1 cellular context compared by ENCODE assay signal in the genomic region with DNA sequence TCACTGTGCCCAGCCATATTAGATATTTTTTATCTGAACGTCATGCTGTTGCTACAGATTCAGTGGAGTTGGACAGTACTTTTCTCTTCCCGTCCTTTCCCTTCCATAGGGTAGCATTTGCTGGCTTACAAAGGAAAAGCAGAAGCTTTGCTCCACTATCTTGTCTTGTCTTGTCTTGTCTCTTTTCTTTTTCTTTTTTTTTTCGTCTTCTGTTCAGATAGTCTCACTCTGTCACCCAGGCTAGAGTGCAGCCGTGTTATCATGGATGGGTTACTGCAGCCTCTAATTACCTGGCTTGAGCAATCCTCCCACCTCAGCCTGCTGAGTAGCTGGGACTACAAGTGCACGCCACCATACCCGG.
TF ChIP-seq lines count a peak whose summit lies in the region.

No MANE protein-coding gene starts in this region.

TF ChIP-seq in HepG2, 621 proteins besides CTCF, POLR2A, EP300 and RAD21:
- TF ChIP-seq CEBPG (CRISPR knock-in tag; IDR thresholded peaks at IDR 0.05) (0 out of 2 replicates have a peak, but pooled peaks have one; percentile 12), ZNF672 (CRISPR knock-in tag; IDR thresholded peaks at IDR 0.05) (no peak), SP4 (CRISPR knock-in tag; IDR thresholded peaks at IDR 0.05) (no peak), ZNF260 (CRISPR knock-in tag; IDR thresholded peaks at IDR 0.05; ENCODE audit: borderline replicate concordance, low read depth) (no peak), ZNF343 (CRISPR knock-in tag; IDR thresholded peaks at IDR 0.05) (no peak), ZFYVE20 (CRISPR knock-in tag; IDR thresholded peaks at IDR 0.05; ENCODE audit: borderline replicate concordance, low read depth) (no peak), CEBPB (IDR thresholded peaks at IDR 0.05; ENCODE audit: borderline replicate concordance, low read depth, low read length) (peak; percentile 31; the same call in 1 of the 2 replicates), TCF12 (IDR thresholded peaks at IDR 0.05) (no peak), TCF12 (CRISPR knock-in tag; IDR thresholded peaks at IDR 0.05) (no peak), SPEN (CRISPR knock-in tag; IDR thresholded peaks at IDR 0.05; ENCODE audit: low read depth) (no peak), CHD4 (IDR thresholded peaks at IDR 0.05; ENCODE audit: borderline replicate concordance, low read length) (0 out of 2 replicates have a peak, but pooled peaks have one; percentile 20), ZNF816 (CRISPR knock-in tag; IDR thresholded peaks at IDR 0.05; ENCODE audit: borderline replicate concordance) (peak; percentile 12; the same call in 1 of the 2 replicates), HIVEP1 (CRISPR knock-in tag; IDR thresholded peaks at IDR 0.05) (no peak), ZNF256 (CRISPR knock-in tag; conservative IDR thresholded peaks at IDR 0.05) (0 out of 2 replicates have a peak, but pooled peaks have one; percentile 11), JUN (CRISPR knock-in tag; IDR thresholded peaks at IDR 0.05) (no peak), SRSF1 (optimal IDR thresholded peaks at IDR 0.05; ENCODE audit: low read depth, low read length) (no peak), ZNF570 (CRISPR knock-in tag; IDR thresholded peaks at IDR 0.05; ENCODE audit: borderline replicate concordance) (no peak), RBAK (CRISPR knock-in tag; IDR thresholded peaks at IDR 0.05) (no peak), ZNF563 (CRISPR knock-in tag; IDR thresholded peaks at IDR 0.05) (0 out of 2 replicates have a peak, but pooled peaks have one; percentile 20), SKI (IDR thresholded peaks at IDR 0.05; ENCODE audit: partially characterized antibody) (no peak), ZNF367 (CRISPR knock-in tag; IDR thresholded peaks at IDR 0.05; ENCODE audit: borderline replicate concordance) (no peak), SIN3B (IDR thresholded peaks at IDR 0.05; ENCODE audit: low read length) (no peak), ZNF660 (CRISPR knock-in tag; IDR thresholded peaks at IDR 0.05; ENCODE audit: borderline replicate concordance, low read depth) (no peak), MAFF (IDR thresholded peaks at IDR 0.05; ENCODE audit: low read depth, low read length) (no peak), MED1 (CRISPR knock-in tag; IDR thresholded peaks at IDR 0.05) (0 out of 2 replicates have a peak, but pooled peaks have one; percentile 7)
- TF ChIP-seq, protein P1, sequence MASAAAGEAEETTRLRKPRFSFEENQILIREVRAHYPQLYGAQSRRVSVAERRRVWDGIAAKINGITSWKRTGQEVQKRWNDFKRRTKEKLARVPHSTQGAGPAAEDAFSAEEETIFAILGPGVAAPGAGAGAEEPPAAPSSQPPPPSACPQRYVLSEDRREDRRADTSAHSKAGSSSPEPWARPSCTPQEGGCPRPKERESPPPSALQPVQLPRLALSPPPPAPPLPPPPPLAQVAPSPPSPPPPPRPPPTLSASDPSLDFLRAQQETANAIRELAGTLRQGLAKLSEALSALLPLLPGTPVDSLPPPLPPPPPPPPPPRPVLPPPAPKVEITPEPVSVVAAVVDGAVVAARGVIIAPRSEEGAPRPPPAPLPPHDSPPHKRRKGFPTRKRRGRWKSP (CRISPR knock-in tag; IDR thresholded peaks at IDR 0.05) = no peak
- TF ChIP-seq, protein P2, sequence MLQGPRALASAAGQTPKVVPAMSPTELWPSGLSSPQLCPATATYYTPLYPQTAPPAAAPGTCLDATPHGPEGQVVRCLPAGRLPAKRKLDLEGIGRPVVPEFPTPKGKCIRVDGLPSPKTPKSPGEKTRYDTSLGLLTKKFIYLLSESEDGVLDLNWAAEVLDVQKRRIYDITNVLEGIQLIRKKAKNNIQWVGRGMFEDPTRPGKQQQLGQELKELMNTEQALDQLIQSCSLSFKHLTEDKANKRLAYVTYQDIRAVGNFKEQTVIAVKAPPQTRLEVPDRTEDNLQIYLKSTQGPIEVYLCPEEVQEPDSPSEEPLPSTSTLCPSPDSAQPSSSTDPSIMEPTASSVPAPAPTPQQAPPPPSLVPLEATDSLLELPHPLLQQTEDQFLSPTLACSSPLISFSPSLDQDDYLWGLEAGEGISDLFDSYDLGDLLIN (CRISPR knock-in tag; IDR thresholded peaks at IDR 0.05; ENCODE audit: borderline replicate concordance) = 0 out of 2 replicates have a peak, but pooled peaks have one; percentile 24
- TF ChIP-seq, protein P3, sequence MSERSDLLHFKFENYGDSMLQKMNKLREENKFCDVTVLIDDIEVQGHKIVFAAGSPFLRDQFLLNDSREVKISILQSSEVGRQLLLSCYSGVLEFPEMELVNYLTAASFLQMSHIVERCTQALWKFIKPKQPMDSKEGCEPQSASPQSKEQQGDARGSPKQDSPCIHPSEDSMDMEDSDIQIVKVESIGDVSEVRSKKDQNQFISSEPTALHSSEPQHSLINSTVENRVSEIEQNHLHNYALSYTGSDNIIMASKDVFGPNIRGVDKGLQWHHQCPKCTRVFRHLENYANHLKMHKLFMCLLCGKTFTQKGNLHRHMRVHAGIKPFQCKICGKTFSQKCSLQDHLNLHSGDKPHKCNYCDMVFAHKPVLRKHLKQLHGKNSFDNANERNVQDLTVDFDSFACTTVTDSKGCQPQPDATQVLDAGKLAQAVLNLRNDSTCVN (CRISPR knock-in tag; IDR thresholded peaks at IDR 0.05; ENCODE audit: borderline replicate concordance) = no peak
- TF ChIP-seq, protein P4, sequence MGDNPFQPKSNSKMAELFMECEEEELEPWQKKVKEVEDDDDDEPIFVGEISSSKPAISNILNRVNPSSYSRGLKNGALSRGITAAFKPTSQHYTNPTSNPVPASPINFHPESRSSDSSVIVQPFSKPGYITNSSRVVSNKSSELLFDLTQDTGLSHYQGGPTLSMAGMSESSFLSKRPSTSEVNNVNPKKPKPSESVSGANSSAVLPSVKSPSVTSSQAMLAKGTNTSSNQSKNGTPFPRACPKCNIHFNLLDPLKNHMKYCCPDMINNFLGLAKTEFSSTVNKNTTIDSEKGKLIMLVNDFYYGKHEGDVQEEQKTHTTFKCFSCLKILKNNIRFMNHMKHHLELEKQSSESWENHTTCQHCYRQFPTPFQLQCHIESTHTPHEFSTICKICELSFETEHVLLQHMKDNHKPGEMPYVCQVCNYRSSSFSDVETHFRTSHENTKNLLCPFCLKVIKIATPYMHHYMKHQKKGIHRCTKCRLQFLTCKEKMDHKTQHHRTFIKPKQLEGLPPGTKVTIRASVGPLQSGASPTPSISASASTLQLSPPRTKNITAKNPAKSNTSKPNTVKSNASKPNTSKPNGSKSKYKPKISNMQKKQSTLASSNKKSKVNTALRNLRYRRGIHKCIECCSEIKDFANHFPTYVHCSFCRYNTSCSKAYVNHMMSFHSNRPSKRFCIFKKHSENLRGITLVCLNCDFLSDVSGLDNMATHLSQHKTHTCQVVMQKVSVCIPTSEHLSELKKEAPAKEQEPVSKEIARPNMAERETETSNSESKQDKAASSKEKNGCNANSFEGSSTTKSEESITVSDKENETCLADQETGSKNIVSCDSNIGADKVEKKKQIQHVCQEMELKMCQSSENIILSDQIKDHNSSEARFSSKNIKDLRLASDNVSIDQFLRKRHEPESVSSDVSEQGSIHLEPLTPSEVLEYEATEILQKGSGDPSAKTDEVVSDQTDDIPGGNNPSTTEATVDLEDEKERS (CRISPR knock-in tag; IDR thresholded peaks at IDR 0.05) = no peak
- TF ChIP-seq, protein P5, sequence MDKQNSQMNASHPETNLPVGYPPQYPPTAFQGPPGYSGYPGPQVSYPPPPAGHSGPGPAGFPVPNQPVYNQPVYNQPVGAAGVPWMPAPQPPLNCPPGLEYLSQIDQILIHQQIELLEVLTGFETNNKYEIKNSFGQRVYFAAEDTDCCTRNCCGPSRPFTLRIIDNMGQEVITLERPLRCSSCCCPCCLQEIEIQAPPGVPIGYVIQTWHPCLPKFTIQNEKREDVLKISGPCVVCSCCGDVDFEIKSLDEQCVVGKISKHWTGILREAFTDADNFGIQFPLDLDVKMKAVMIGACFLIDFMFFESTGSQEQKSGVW (CRISPR knock-in tag; IDR thresholded peaks at IDR 0.05; ENCODE audit: borderline replicate concordance) = no peak
- TF ChIP-seq, protein P6, sequence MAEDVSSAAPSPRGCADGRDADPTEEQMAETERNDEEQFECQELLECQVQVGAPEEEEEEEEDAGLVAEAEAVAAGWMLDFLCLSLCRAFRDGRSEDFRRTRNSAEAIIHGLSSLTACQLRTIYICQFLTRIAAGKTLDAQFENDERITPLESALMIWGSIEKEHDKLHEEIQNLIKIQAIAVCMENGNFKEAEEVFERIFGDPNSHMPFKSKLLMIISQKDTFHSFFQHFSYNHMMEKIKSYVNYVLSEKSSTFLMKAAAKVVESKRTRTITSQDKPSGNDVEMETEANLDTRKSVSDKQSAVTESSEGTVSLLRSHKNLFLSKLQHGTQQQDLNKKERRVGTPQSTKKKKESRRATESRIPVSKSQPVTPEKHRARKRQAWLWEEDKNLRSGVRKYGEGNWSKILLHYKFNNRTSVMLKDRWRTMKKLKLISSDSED (CRISPR knock-in tag; IDR thresholded peaks at IDR 0.05) = no peak
- TF ChIP-seq, protein P7, sequence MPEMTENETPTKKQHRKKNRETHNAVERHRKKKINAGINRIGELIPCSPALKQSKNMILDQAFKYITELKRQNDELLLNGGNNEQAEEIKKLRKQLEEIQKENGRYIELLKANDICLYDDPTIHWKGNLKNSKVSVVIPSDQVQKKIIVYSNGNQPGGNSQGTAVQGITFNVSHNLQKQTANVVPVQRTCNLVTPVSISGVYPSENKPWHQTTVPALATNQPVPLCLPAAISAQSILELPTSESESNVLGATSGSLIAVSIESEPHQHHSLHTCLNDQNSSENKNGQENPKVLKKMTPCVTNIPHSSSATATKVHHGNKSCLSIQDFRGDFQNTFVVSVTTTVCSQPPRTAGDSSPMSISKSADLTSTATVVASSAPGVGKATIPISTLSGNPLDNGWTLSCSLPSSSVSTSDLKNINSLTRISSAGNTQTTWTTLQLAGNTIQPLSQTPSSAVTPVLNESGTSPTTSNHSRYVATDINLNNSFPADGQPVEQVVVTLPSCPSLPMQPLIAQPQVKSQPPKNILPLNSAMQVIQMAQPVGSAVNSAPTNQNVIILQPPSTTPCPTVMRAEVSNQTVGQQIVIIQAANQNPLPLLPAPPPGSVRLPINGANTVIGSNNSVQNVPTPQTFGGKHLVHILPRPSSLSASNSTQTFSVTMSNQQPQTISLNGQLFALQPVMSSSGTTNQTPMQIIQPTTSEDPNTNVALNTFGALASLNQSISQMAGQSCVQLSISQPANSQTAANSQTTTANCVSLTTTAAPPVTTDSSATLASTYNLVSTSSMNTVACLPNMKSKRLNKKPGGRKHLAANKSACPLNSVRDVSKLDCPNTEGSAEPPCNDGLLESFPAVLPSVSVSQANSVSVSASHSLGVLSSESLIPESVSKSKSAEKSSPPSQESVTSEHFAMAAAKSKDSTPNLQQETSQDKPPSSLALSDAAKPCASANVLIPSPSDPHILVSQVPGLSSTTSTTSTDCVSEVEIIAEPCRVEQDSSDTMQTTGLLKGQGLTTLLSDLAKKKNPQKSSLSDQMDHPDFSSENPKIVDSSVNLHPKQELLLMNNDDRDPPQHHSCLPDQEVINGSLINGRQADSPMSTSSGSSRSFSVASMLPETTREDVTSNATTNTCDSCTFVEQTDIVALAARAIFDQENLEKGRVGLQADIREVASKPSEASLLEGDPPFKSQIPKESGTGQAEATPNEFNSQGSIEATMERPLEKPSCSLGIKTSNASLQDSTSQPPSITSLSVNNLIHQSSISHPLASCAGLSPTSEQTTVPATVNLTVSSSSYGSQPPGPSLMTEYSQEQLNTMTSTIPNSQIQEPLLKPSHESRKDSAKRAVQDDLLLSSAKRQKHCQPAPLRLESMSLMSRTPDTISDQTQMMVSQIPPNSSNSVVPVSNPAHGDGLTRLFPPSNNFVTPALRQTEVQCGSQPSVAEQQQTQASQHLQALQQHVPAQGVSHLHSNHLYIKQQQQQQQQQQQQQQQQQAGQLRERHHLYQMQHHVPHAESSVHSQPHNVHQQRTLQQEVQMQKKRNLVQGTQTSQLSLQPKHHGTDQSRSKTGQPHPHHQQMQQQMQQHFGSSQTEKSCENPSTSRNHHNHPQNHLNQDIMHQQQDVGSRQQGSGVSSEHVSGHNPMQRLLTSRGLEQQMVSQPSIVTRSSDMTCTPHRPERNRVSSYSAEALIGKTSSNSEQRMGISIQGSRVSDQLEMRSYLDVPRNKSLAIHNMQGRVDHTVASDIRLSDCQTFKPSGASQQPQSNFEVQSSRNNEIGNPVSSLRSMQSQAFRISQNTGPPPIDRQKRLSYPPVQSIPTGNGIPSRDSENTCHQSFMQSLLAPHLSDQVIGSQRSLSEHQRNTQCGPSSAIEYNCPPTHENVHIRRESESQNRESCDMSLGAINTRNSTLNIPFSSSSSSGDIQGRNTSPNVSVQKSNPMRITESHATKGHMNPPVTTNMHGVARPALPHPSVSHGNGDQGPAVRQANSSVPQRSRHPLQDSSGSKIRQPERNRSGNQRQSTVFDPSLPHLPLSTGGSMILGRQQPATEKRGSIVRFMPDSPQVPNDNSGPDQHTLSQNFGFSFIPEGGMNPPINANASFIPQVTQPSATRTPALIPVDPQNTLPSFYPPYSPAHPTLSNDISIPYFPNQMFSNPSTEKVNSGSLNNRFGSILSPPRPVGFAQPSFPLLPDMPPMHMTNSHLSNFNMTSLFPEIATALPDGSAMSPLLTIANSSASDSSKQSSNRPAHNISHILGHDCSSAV (CRISPR knock-in tag; IDR thresholded peaks at IDR 0.05; ENCODE audit: borderline replicate concordance) = no peak
- TF ChIP-seq, protein P8, sequence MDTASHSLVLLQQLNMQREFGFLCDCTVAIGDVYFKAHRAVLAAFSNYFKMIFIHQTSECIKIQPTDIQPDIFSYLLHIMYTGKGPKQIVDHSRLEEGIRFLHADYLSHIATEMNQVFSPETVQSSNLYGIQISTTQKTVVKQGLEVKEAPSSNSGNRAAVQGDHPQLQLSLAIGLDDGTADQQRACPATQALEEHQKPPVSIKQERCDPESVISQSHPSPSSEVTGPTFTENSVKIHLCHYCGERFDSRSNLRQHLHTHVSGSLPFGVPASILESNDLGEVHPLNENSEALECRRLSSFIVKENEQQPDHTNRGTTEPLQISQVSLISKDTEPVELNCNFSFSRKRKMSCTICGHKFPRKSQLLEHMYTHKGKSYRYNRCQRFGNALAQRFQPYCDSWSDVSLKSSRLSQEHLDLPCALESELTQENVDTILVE (CRISPR knock-in tag; IDR thresholded peaks at IDR 0.05) = no peak
